In the genomic region with DNA sequence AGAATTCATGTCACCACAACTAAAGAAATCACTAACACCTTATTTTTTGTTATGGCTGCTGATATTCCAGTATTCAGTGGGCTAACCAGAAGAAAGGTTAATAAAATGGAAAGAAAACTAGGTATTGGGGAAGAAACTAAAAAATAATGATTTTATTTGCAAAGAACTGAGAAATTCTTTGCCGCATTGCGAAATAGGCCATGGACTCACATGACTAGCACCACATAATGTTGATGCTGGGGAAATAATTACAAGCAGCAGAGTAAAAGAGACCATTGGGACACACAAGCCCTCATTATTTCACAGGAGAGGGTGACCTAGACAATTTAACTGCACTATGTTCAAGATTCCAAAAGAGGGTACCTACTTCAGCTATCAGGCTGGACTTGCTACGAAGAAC, we compare ENCODE assay signal across 17 cellular contexts.
DNase-seq lines count a peak whose midpoint lies in the region; ATAC-seq and TF ChIP-seq lines count a peak whose summit lies in the region.
"Had no signal": no experiment of that assay in that cellular context is flagged by ENCODE, and none has a peak within 500 bp of the region (broad histone marks: within the 10 kb centered on the region; RNA-seq: fewer than 3 reads in every experiment).

No MANE protein-coding gene starts in this region.

- BruUV-seq in IMR-90 (replicated peaks; lab: Mats Ljungman, UMichigan), result no TSS peak

- H2BK15ac ChIP-seq in IMR-90 (ENCODE audit: low read depth, low read length), result no peak overlapping the region

- no peak overlapping the region for H3K18ac ChIP-seq in IMR-90 (ENCODE audit: low read depth, low read length)

- CTCF ChIA-PET in IMR-90 (lab: Yijun Ruan, JAX), result no interaction called here

- H3K4me1 ChIP-seq in IMR-90 (ENCODE audit: control insufficient read depth, insufficient read depth, low read length), result no peaks in the 10 kb centered on the region
- no peaks in the 10 kb centered on the region for H3K4me1 ChIP-seq in Karpas-422 (ENCODE audit: low read length)

- H3K36me3 ChIP-seq in IMR-90 (ENCODE audit: control insufficient read depth, insufficient read depth, low read length) (no peaks in the 10 kb centered on the region), Karpas-422 (ENCODE audit: insufficient read depth, low read length) (no peaks in the 10 kb centered on the region)

- TF ChIP-seq POLR2A in IMR-90 (IDR thresholded peaks at IDR 0.05; ENCODE audit: low read depth, low read length), result no peak

- no peak overlapping the region for H2BK120ac ChIP-seq in IMR-90 (ENCODE audit: low read depth, low read length)

- H3K27ac ChIP-seq in IMR-90 (ENCODE audit: insufficient read depth, low read length), result no peak overlapping the region
- H3K27ac ChIP-seq in Karpas-422 (ENCODE audit: low read length), result no peak overlapping the region
- H3K27ac ChIP-seq: C4-2B, HL-60, KMS-11 had no signal

- no peak for DNase-seq in IMR-90
- no peak for DNase-seq in Karpas-422
- peak; percentile 25 for DNase-seq in amniotic epithelial cell (ENCODE audit: low read depth)
- DNase-seq in renal cortical epithelial cell (ENCODE audit: low read depth), result peak; percentile 3
- no peak for DNase-seq in stimulated activated CD4-positive, alpha-beta T cell treated with anti-CD3 and anti-CD28 coated beads, Interleukin-2, amount 100 ng/mL, for 48 hours
- DNase-seq in KG1 (lab: John Stamatoyannopoulos, UW), result no peak
- DNase-seq: ACHN; CD4-positive, alpha-beta T cell; DMS153; DMS79; GDM1; GOT3; H9 had no signal

- H3K9me3 ChIP-seq in IMR-90 (ENCODE audit: control insufficient read depth, insufficient read depth, low read length) (peaks cover 4% of the 10 kb centered on the region; the same call in 1 of the 2 replicates), Karpas-422 (ENCODE audit: low read length) (peaks cover 5% of the 10 kb centered on the region)

- H2AK9ac ChIP-seq in IMR-90 (replicated peaks; ENCODE audit: low read depth, low read length, poor library complexity), result no peak overlapping the region

- H3K4me3 ChIP-seq in IMR-90 (ENCODE audit: insufficient read depth, low read depth, low read length), result no peak overlapping the region
- H3K4me3 ChIP-seq in Karpas-422 (ENCODE audit: low read length), result no peak overlapping the region

- H3K9ac ChIP-seq in IMR-90 (ENCODE audit: low read depth, low read length) (no peak overlapping the region), Karpas-422 (ENCODE audit: low read length) (no peak overlapping the region)
- H3K9ac ChIP-seq: KMS-11 had no signal

- TF ChIP-seq RAD21 in IMR-90 (IDR thresholded peaks at IDR 0.05; ENCODE audit: low read length), result no peak

- H2BK5ac ChIP-seq in IMR-90 (ENCODE audit: low read depth, low read length, poor library complexity, severe bottlenecking), result no peak overlapping the region

- no peak overlapping the region for H4K91ac ChIP-seq in IMR-90 (ENCODE audit: insufficient read depth, low read depth, low read length)

- no peak overlapping the region for H2BK20ac ChIP-seq in IMR-90 (ENCODE audit: low read depth, low read length)

- no peak overlapping the region for H3K23ac ChIP-seq in IMR-90 (ENCODE audit: low read depth, low read length)

- no peak overlapping the region for H2AK5ac ChIP-seq in IMR-90 (ENCODE audit: low read depth, low read length)

- dilution Hi-C loops in IMR-90 (cut with HindIII; ENCODE audit: low sequenced_read_pairs, unreplicated experiment), result no loop called here

- no peak for ATAC-seq in IMR-90 (ENCODE audit: low read depth)
- no peak for ATAC-seq in HG02571 (IDR thresholded peaks at IDR 0.05; ENCODE audit: unreplicated experiment)

- H3K27me3 ChIP-seq in IMR-90 (ENCODE audit: control insufficient read depth, insufficient read depth, low read length) (no peaks in the 10 kb centered on the region), Karpas-422 (ENCODE audit: low read length) (no peaks in the 10 kb centered on the region)

- intact Hi-C loops in IMR-90 (cut with micrococcal nuclease), result no loop called here

- H4K5ac ChIP-seq in IMR-90 (ENCODE audit: low read depth, low read length), result no peak overlapping the region

- no peaks in the 10 kb centered on the region for H3K9me1 ChIP-seq in IMR-90 (ENCODE audit: insufficient read depth, low read length)

- WGBS in IMR-90 (ENCODE audit: extremely low coverage in 2 of 2, insufficient read length in 1 of 2), 2 experiments, result no CpG with 5 or more reads among the region's 3 CpGs

- H3K56ac ChIP-seq in IMR-90 (ENCODE audit: extremely low read depth, insufficient read depth, low read length), result no peak overlapping the region

- no peak for TF ChIP-seq CTCF in IMR-90 (conservative IDR thresholded peaks at IDR 0.05; ENCODE audit: low read depth, low read length)

- no peak overlapping the region for H3K4ac ChIP-seq in IMR-90 (ENCODE audit: low read depth, low read length)

- in situ Hi-C loops in IMR-90 (cut with MboI; ENCODE audit: low sequenced_read_pairs), result no loop called here

- H4K20me1 ChIP-seq in IMR-90 (ENCODE audit: insufficient read depth, low read length) (no peaks in the 10 kb centered on the region), Karpas-422 (ENCODE audit: insufficient read depth, low read depth, low read length) (no peaks in the 10 kb centered on the region)

- H3K14ac ChIP-seq in IMR-90 (replicated peaks; ENCODE audit: low read depth, low read length), result no peak overlapping the region

- H3K79me1 ChIP-seq in IMR-90 (ENCODE audit: low read depth in 1 of 2, low read length in 2 of 2), result no peaks in the 10 kb centered on the region

- H3K9me2 ChIP-seq in Karpas-422 (replicated peaks; ENCODE audit: insufficient read depth, low read length), result no peaks in the 10 kb centered on the region

- H4K8ac ChIP-seq in IMR-90 (ENCODE audit: low read depth in 2 of 2, low read length in 2 of 2), result no peak overlapping the region

- H3K4me2 ChIP-seq in IMR-90 (ENCODE audit: low read depth, low read length), result no peak overlapping the region
- H3K4me2 ChIP-seq in Karpas-422 (ENCODE audit: low read depth, low read length, poor library complexity, severe bottlenecking), result no peak overlapping the region
- H3K4me2 ChIP-seq: KMS-11 had no signal

- no peak overlapping the region for H2AFZ ChIP-seq in IMR-90 (replicated peaks; ENCODE audit: low read length, poor library complexity)
- H2AFZ ChIP-seq in Karpas-422 (ENCODE audit: low read length), result peak overlapping the region; percentile 68; the same call in 1 of the 2 replicates

- POLR2A ChIA-PET in IMR-90 (lab: Charles Lee; ENCODE audit: unreplicated experiment), result no interaction called here

- H3K79me2 ChIP-seq in Karpas-422 (ENCODE audit: low read length), result no peaks in the 10 kb centered on the region

TF ChIP-seq in IMR-90, 13 proteins besides CTCF, POLR2A, EP300 and RAD21:
- TF ChIP-seq CEBPB (IDR thresholded peaks at IDR 0.05; ENCODE audit: low read depth, low read length) (peak; percentile 63), RCOR1 (IDR thresholded peaks at IDR 0.05; ENCODE audit: insufficient replicate concordance, low read length) (no peak), RFX5 (IDR thresholded peaks at IDR 0.05; ENCODE audit: low read depth, low read length) (no peak), USF2 (IDR thresholded peaks at IDR 0.05; ENCODE audit: low read depth, low read length) (no peak), ELK1 (IDR thresholded peaks at IDR 0.05; ENCODE audit: borderline replicate concordance, low read depth, low read length) (no peak)

Comparison
In these comparisons a context has a peak if more than half of its experiments do, and no peak if none do; other contexts are left out.
1. DNase-seq: peak in amniotic epithelial cell (single experiment) and renal cortical epithelial cell (single experiment); none in IMR-90 (single experiment), Karpas-422 (single experiment), stimulated activated CD4-positive, alpha-beta T cell treated with anti-CD3 and anti-CD28 coated beads, Interleukin-2, amount 100 ng/mL, for 48 hours (0 of 2) and KG1 (single experiment).